Comparison of ENCODE assay signal across 15 cellular contexts in genomic region chr1:76866566-76866965, GRCh38. TPM values are rescaled to one million over a fixed set of nuclear protein-coding genes. Genes with fewer than 3 reads are reported as not detected.
DNase-seq lines count a peak whose midpoint lies in the region; ATAC-seq, FAIRE-seq and TF ChIP-seq lines count a peak whose summit lies in the region.
"Had no signal": no experiment of that assay in that cellular context is flagged by ENCODE, and none has a peak within 500 bp of the region (broad histone marks: within the 10 kb centered on the region; RNA-seq: fewer than 3 reads in every experiment).

No MANE protein-coding gene starts in this region.

- H3K4me3 Mint-ChIP-seq in brain (peak overlapping the region; percentile 67 to 96 (median 96)), chondrocyte (ENCODE audit: unreplicated experiment) (no peak overlapping the region)

- no peak for TF ChIP-seq RAD21 in SK-N-SH (IDR thresholded peaks at IDR 0.05; ENCODE audit: low read length)

- H3K4me1 Mint-ChIP-seq in brain (peaks cover 53% of the 10 kb centered on the region), chondrocyte (ENCODE audit: low read depth) (peaks cover 24% of the 10 kb centered on the region)

- DNase-seq in SK-N-SH (no peak), lower lobe of right lung (no peak), smooth muscle cell (lab: John Stamatoyannopoulos, UW; ENCODE audit: unreplicated experiment) (no peak), chondrocyte (ENCODE audit: low spot score) (no peak), NCI-H1930 (lab: John Stamatoyannopoulos, UW) (no peak), Right ventricle myocardium superior (no peak), HTR-8/SVneo (ENCODE audit: insufficient read length, low spot score) (no peak)
- DNase-seq: CD4-positive, alpha-beta memory T cell; DND-41; GOT3; KBM-7 had no signal

- H3K9me3 ChIP-seq in SK-N-SH (no peaks in the 10 kb centered on the region), lower lobe of right lung (no peaks in the 10 kb centered on the region), smooth muscle cell (replicated peaks; ENCODE audit: low read depth) (no peaks in the 10 kb centered on the region)
- H3K9me3 ChIP-seq: BE2C had no signal

- H3F3A ChIP-seq in SK-N-SH (replicated peaks; ENCODE audit: insufficient read depth) (peaks cover 11% of the 10 kb centered on the region), smooth muscle cell (ENCODE audit: low read depth) (no peaks in the 10 kb centered on the region)

- no peak for ATAC-seq in lower lobe of right lung
- no peak for ATAC-seq in Right ventricle myocardium superior (ENCODE audit: poor library complexity)
- ATAC-seq: Panc1, Right ventricle myocardium inferior had no signal

- H3K27ac ChIP-seq in SK-N-SH (ENCODE audit: low read depth in 2 of 2, low read length in 1 of 2) (peak overlapping the region; percentile 61 to 83; a peak in 3 of 4 replicates), lower lobe of right lung (no peak overlapping the region), smooth muscle cell (ENCODE audit: low read depth) (peak overlapping the region; percentile 75)

- no peak for TF ChIP-seq EP300 in SK-N-SH (IDR thresholded peaks at IDR 0.05; ENCODE audit: borderline replicate concordance in 1 of 2, low read depth in 1 of 2, low read length in 1 of 2)

- H3K9me2 ChIP-seq in SK-N-SH: no peaks in the 10 kb centered on the region

- H3K9me3 Mint-ChIP-seq in brain (peaks cover 0 to 6% (median 0%) of the 10 kb centered on the region in 5 experiments), chondrocyte (ENCODE audit: low read depth) (no peaks in the 10 kb centered on the region)
- H3K9me3 Mint-ChIP-seq: CD4-positive, alpha-beta memory T cell had no signal

- no peaks in the 10 kb centered on the region for H4K20me1 ChIP-seq in SK-N-SH (ENCODE audit: insufficient read depth)
- H4K20me1 ChIP-seq in smooth muscle cell (ENCODE audit: low read depth): peaks cover 22% of the 10 kb centered on the region

- 69% methylated on average over 4 of the region's 4 CpGs for WGBS in SK-N-SH (ENCODE audit: low lambda C conversion rate)
- 41% methylated on average over 4 of the region's 4 CpGs for WGBS in smooth muscle cell (ENCODE audit: low lambda C conversion rate)

- no peak for FAIRE-seq in HTR-8/SVneo (lab: Jason Lieb, UNC)

- H3K27me3 Mint-ChIP-seq in brain (peaks cover 6% of the 10 kb centered on the region), chondrocyte (ENCODE audit: low read depth) (no peaks in the 10 kb centered on the region)

- H3K36me3 Mint-ChIP-seq in brain (peaks cover 6% of the 10 kb centered on the region), chondrocyte (ENCODE audit: low read depth) (no peaks in the 10 kb centered on the region)
- H3K36me3 Mint-ChIP-seq: CD4-positive, alpha-beta memory T cell had no signal

- TF ChIP-seq CTCF in SK-N-SH (IDR thresholded peaks at IDR 0.05): no peak
- no peak for TF ChIP-seq CTCF in brain (conservative IDR thresholded peaks at IDR 0.05)
- no peak for TF ChIP-seq CTCF in lower lobe of right lung (IDR thresholded peaks at IDR 0.05)
- TF ChIP-seq CTCF in smooth muscle cell (IDR thresholded peaks at IDR 0.05; ENCODE audit: borderline replicate concordance, insufficient read depth, poor library complexity, severe bottlenecking): no peak
- no peak for TF ChIP-seq CTCF in chondrocyte (IDR thresholded peaks at IDR 0.05)

- H3K27me3 ChIP-seq in SK-N-SH (ENCODE audit: insufficient read depth) (no peaks in the 10 kb centered on the region), lower lobe of right lung (ENCODE audit: low read depth) (peaks cover 39% of the 10 kb centered on the region), smooth muscle cell (ENCODE audit: low read depth) (peaks cover 15% of the 10 kb centered on the region)
- H3K27me3 ChIP-seq: BE2C had no signal

- H3K79me2 ChIP-seq in SK-N-SH (ENCODE audit: insufficient read depth) (no peaks in the 10 kb centered on the region), smooth muscle cell (ENCODE audit: low read depth) (peaks cover 6% of the 10 kb centered on the region)

- H3K4me1 ChIP-seq in SK-N-SH (ENCODE audit: control insufficient read depth in 1 of 2, insufficient read depth in 2 of 2, low read depth in 1 of 2, low read length in 1 of 2) (peaks cover 9 to 10% of the 10 kb centered on the region in 2 experiments; a peak in 3 of 4 replicates), lower lobe of right lung (peaks cover 23% of the 10 kb centered on the region), smooth muscle cell (ENCODE audit: low read depth) (peaks cover 26% of the 10 kb centered on the region)
- H3K4me1 ChIP-seq: BE2C had no signal

- H2AFZ ChIP-seq in SK-N-SH (ENCODE audit: low read depth) (no peak overlapping the region), smooth muscle cell (ENCODE audit: low read depth) (no peak overlapping the region)

- CTCF ChIA-PET in SK-N-SH (lab: Yijun Ruan, JAX): interaction anchor here (0.9 kb wide), 1 partner anchor 13 kb away, joined by 3 read pairs; no protein-coding TSS in a partner anchor

- H3K27ac Mint-ChIP-seq in brain (peak overlapping the region in 3 of 5 experiments; percentile 44 to 57 (median 45)), chondrocyte (ENCODE audit: unreplicated experiment) (no peak overlapping the region)
- H3K27ac Mint-ChIP-seq: CD4-positive, alpha-beta memory T cell had no signal

- H3K4me3 ChIP-seq in SK-N-SH (ENCODE audit: low read depth in 2 of 2, low read length in 1 of 2) (no peak overlapping the region), lower lobe of right lung (peak overlapping the region; percentile 59), smooth muscle cell (peak overlapping the region; percentile 66)

- H3K9ac ChIP-seq in SK-N-SH (no peak overlapping the region), smooth muscle cell (ENCODE audit: low read depth) (peak overlapping the region; percentile 16)

- peaks cover 0 to 2% of the 10 kb centered on the region in 2 experiments for H3K36me3 ChIP-seq in SK-N-SH (replicated peaks in 1 of 2; ENCODE audit: control insufficient read depth in 1 of 2, insufficient read depth in 2 of 2, low read length in 1 of 2)
- H3K36me3 ChIP-seq in lower lobe of right lung: no peaks in the 10 kb centered on the region
- H3K36me3 ChIP-seq in smooth muscle cell (ENCODE audit: low read depth): no peaks in the 10 kb centered on the region
- H3K36me3 ChIP-seq: BE2C had no signal

- intact Hi-C loops in lower lobe of right lung (cut with DNase I) (no loop called here), Right ventricle myocardium superior (cut with DNase I) (no loop called here)

- POLR2A ChIA-PET in SK-N-SH (lab: Yijun Ruan, JAX): no interaction called here

- H3K4me2 ChIP-seq in SK-N-SH (peak overlapping the region; percentile 91), smooth muscle cell (peak overlapping the region; percentile 86)

TF ChIP-seq in SK-N-SH, 30 proteins besides CTCF, POLR2A, EP300 and RAD21:
- TF ChIP-seq MEF2A (IDR thresholded peaks at IDR 0.05; ENCODE audit: borderline replicate concordance, low read depth) (no peak), TCF12 (IDR thresholded peaks at IDR 0.05) (no peak), RCOR1 (IDR thresholded peaks at IDR 0.05; ENCODE audit: low read length) (no peak), SMC3 (IDR thresholded peaks at IDR 0.05; ENCODE audit: low read depth, low read length) (no peak), RFX5 (IDR thresholded peaks at IDR 0.05; ENCODE audit: low read length) (no peak), NFIC (IDR thresholded peaks at IDR 0.05; ENCODE audit: borderline replicate concordance) (no peak), CHD2 (IDR thresholded peaks at IDR 0.05; ENCODE audit: low read length, partially characterized antibody) (no peak), GATA2 (CRISPR knock-in tag; IDR thresholded peaks at IDR 0.05) (no peak), SIN3A (IDR thresholded peaks at IDR 0.05; ENCODE audit: borderline replicate concordance, low read depth, low read length) (no peak), GABPA (IDR thresholded peaks at IDR 0.05; ENCODE audit: low read depth) (no peak), ELF1 (IDR thresholded peaks at IDR 0.05) (no peak)
- TF ChIP-seq, protein P1, sequence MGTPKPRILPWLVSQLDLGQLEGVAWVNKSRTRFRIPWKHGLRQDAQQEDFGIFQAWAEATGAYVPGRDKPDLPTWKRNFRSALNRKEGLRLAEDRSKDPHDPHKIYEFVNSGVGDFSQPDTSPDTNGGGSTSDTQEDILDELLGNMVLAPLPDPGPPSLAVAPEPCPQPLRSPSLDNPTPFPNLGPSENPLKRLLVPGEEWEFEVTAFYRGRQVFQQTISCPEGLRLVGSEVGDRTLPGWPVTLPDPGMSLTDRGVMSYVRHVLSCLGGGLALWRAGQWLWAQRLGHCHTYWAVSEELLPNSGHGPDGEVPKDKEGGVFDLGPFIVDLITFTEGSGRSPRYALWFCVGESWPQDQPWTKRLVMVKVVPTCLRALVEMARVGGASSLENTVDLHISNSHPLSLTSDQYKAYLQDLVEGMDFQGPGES (IDR thresholded peaks at IDR 0.05; ENCODE audit: low read depth, low read length): no peak
- TF ChIP-seq, protein P2, sequence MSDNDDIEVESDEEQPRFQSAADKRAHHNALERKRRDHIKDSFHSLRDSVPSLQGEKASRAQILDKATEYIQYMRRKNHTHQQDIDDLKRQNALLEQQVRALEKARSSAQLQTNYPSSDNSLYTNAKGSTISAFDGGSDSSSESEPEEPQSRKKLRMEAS (IDR thresholded peaks at IDR 0.05; ENCODE audit: low read depth): no peak

RNA-seq across cellular contexts. Expression of gene ST6GALNAC5, which starts 0.7 kb away (rescaled TPM):
- polyA plus RNA-seq in SK-N-SH (2012; rRNA removed): 10.6 and 11.1 TPM in 2 replicates
- 7.0 and 8.1 TPM in 2 replicates for polyA plus RNA-seq in SK-N-SH (2012; cell fraction: cytosol; rRNA removed)
- polyA plus RNA-seq in SK-N-SH (2012; cell fraction: nucleus; rRNA removed): 13.1 and 15.2 TPM in 2 replicates
- 9.5 TPM for polyA plus RNA-seq in brain (ENCODE audit: insufficient read depth, low read depth, low replicate concordance)
- 16.3 TPM for total RNA-seq in lower lobe of right lung
- 33.7 and 38.8 TPM in 2 replicates for total RNA-seq in smooth muscle cell
- polyA plus RNA-seq in smooth muscle cell: 21.2 and 24.9 TPM in 2 replicates
- 6.2 to 7.9 TPM (median 7.3 TPM) in 3 replicates for total RNA-seq in chondrocyte
- 0.46 TPM for total RNA-seq in Right ventricle myocardium superior
- total RNA-seq: CD4-positive, alpha-beta memory T cell had no signal

Comparison
In these comparisons a context has a peak if more than half of its experiments do, and no peak if none do; other contexts are left out.
1. H3K4me3 ChIP-seq: peak in lower lobe of right lung (single experiment) and smooth muscle cell (single experiment); none in SK-N-SH (0 of 2).